6 cellular contexts compared by ENCODE assay signal in genomic region chr6:3762852-3763251, GRCh38.
"Had no signal": no experiment of that assay in that cellular context is flagged by ENCODE, and none has a peak within 500 bp of the region (broad histone marks: within the 10 kb centered on the region; RNA-seq: fewer than 3 reads in every experiment).

No MANE protein-coding gene starts in this region.

- H2AFZ ChIP-seq: GM23338 had no signal

- H3K9me3 Mint-ChIP-seq: GM23338, H9 had no signal

- H3K4me3 ChIP-seq: GM23338 had no signal

- DNase-seq: H9, HCEC 1CT, IMR-90, KBM-7 had no signal

- H3K27ac Mint-ChIP-seq: GM23338, H9 had no signal

- H3K4me3 Mint-ChIP-seq: GM23338, H9 had no signal

- H3K27ac ChIP-seq: HL-60 had no signal

- ATAC-seq: GM23338 had no signal

- H3K4me2 ChIP-seq: GM23338 had no signal
